Comparison of ENCODE assay signal across 34 cellular contexts in genomic region chr1:46461809-46462448, GRCh38. TPM values are rescaled to one million over a fixed set of nuclear protein-coding genes. Genes with fewer than 3 reads are reported as not detected.
A peak's percentile ranks its signal among the peaks of the same experiment; 100 is the strongest.
DNase-seq lines count a peak whose midpoint lies in the region; ATAC-seq and TF ChIP-seq lines count a peak whose summit lies in the region.
"Had no signal": no experiment of that assay in that cellular context is flagged by ENCODE, and none has a peak within 500 bp of the region (broad histone marks: within the 10 kb centered on the region; RNA-seq: fewer than 3 reads in every experiment).

No MANE protein-coding gene starts in this region.

- H3K27ac ChIP-seq in mammary epithelial cell (ENCODE audit: insufficient read depth, low read depth, low read length) = no peak overlapping the region
- H3K27ac ChIP-seq in breast epithelium = no peak overlapping the region
- H3K27ac ChIP-seq in RWPE2 (ENCODE audit: poor library complexity, severe bottlenecking) = no peak overlapping the region
- H3K27ac ChIP-seq in PC-9 = no peak overlapping the region
- H3K27ac ChIP-seq: esophagus squamous epithelium, Peyer's patch, SJCRH30, skin epidermis, thoracic aorta, uterus had no signal

- peaks cover 20% of the 10 kb centered on the region for H3K27me3 Mint-ChIP-seq in endothelial cell (ENCODE audit: unreplicated experiment)

- no peak overlapping the region for H3K4me2 ChIP-seq in mammary epithelial cell (ENCODE audit: insufficient read depth, low read depth, low read length)
- no peak overlapping the region for H3K4me2 ChIP-seq in PC-9

- no peaks in the 10 kb centered on the region; the same call in 1 of the 2 replicates for H3F3A ChIP-seq in PC-9 (ENCODE audit: insufficient read depth, low read depth)

- BruUV-seq in mammary epithelial cell (replicated peaks; lab: Mats Ljungman, UMichigan) = no TSS peak
- no TSS peak for BruUV-seq in PC-9 (replicated peaks; lab: Mats Ljungman, UMichigan)

- H3K4me1 ChIP-seq in mammary epithelial cell (ENCODE audit: insufficient read depth, low read length) (peaks cover 10% of the 10 kb centered on the region), breast epithelium (peaks cover 0 to 2% of the 10 kb centered on the region in 2 donors), RWPE2 (ENCODE audit: insufficient read depth, poor library complexity, severe bottlenecking) (no peaks in the 10 kb centered on the region), PC-9 (replicated peaks; ENCODE audit: insufficient read depth) (no peaks in the 10 kb centered on the region)
- H3K4me1 ChIP-seq: uterus had no signal

- in situ Hi-C loops in mammary epithelial cell (cut with MboI; ENCODE audit: low sequenced_read_pairs in 2 of 2) = no loop called here

- H3K4me3 ChIP-seq in mammary epithelial cell (replicated peaks in 1 of 3; ENCODE audit: insufficient read depth in 1 of 3, low read depth in 2 of 3, low read length in 3 of 3) (no peak overlapping the region), breast epithelium (no peak overlapping the region), RWPE2 (ENCODE audit: severe bottlenecking) (no peak overlapping the region), retinal pigment epithelial cell (ENCODE audit: low read length) (no peak overlapping the region), PC-9 (no peak overlapping the region)
- H3K4me3 ChIP-seq: esophagus squamous epithelium, GM12878, Peyer's patch, SJCRH30, skin epidermis, thoracic aorta, uterus had no signal

- H3K36me3 ChIP-seq in mammary epithelial cell (ENCODE audit: insufficient read depth, low read length) (no peaks in the 10 kb centered on the region), breast epithelium (no peaks in the 10 kb centered on the region), RWPE2 (ENCODE audit: low read depth) (no peaks in the 10 kb centered on the region), PC-9 (ENCODE audit: low read depth) (no peaks in the 10 kb centered on the region)
- H3K36me3 ChIP-seq: esophagus squamous epithelium, Peyer's patch, SJCRH30, thoracic aorta, uterus had no signal

- POLR2A ChIA-PET in PC-9 (lab: Charles Lee; ENCODE audit: unreplicated experiment) = interaction anchor here (0.7 kb wide), 1 partner anchor 11 kb away, joined by 4 read pairs; no protein-coding TSS in a partner anchor

- H3K27me3 ChIP-seq in mammary epithelial cell (ENCODE audit: insufficient read depth, low read length) = peaks cover 13% of the 10 kb centered on the region
- peaks cover 0 to 4% of the 10 kb centered on the region in 2 donors for H3K27me3 ChIP-seq in breast epithelium
- H3K27me3 ChIP-seq in RWPE2 (ENCODE audit: insufficient read depth, poor library complexity, severe bottlenecking) = peaks cover 9% of the 10 kb centered on the region
- H3K27me3 ChIP-seq in PC-9 (ENCODE audit: insufficient read depth, low read depth) = peaks cover 67% of the 10 kb centered on the region
- H3K27me3 ChIP-seq: uterus had no signal

- no peaks in the 10 kb centered on the region for H3K9me3 ChIP-seq in mammary epithelial cell (replicated peaks; ENCODE audit: insufficient read depth, low read length)
- H3K9me3 ChIP-seq in breast epithelium = no peaks in the 10 kb centered on the region
- H3K9me3 ChIP-seq in RWPE2 (ENCODE audit: severe bottlenecking) = no peaks in the 10 kb centered on the region
- H3K9me3 ChIP-seq in PC-9 (ENCODE audit: insufficient read depth, low read depth) = no peaks in the 10 kb centered on the region
- H3K9me3 ChIP-seq: esophagus squamous epithelium, Peyer's patch, SJCRH30, thoracic aorta, uterus had no signal

- intact Hi-C loops in mammary epithelial cell (cut with micrococcal nuclease) = no loop called here
- intact Hi-C loops in breast epithelium (cut with DNase I; ENCODE audit: low total_unique reads) = loop anchor here (5.0 kb wide), 1 partner anchor 315 kb away; no protein-coding TSS in a partner anchor
- intact Hi-C loops in PC-9 (cut with micrococcal nuclease; ENCODE audit: unreplicated experiment) = no loop called here

- TF ChIP-seq CTCF in mammary epithelial cell (conservative IDR thresholded peaks at IDR 0.05 in 1 of 2, IDR thresholded peaks at IDR 0.05 in 1 of 2; ENCODE audit: extremely low read depth in 1 of 2, insufficient read depth in 1 of 2, low read depth in 1 of 2, low read length in 2 of 2) (no peak), breast epithelium (IDR thresholded peaks at IDR 0.05) (no peak), RWPE2 (IDR thresholded peaks at IDR 0.05; ENCODE audit: poor library complexity, severe bottlenecking) (no peak), endothelial cell (IDR thresholded peaks at IDR 0.05; ENCODE audit: unreplicated experiment) (no peak), retinal pigment epithelial cell (conservative IDR thresholded peaks at IDR 0.05; ENCODE audit: low read depth, low read length) (no peak), PC-9 (conservative IDR thresholded peaks at IDR 0.05) (no peak)

- no peak overlapping the region for H3K9ac ChIP-seq in mammary epithelial cell (ENCODE audit: insufficient read depth, low read length)

- WGBS in mammary epithelial cell (ENCODE audit: low coverage, missing lambda C conversion rate) = 41% methylated on average over 5 of the region's 5 CpGs

- no peaks in the 10 kb centered on the region for H3K9me3 Mint-ChIP-seq in endothelial cell (ENCODE audit: unreplicated experiment)
- H3K9me3 Mint-ChIP-seq: CD4-positive, alpha-beta memory T cell; dendritic cell treated with granulocyte-macrophage colony-stimulating factor and Interleukin-4, amounts not matched to agents 40 ng/mL and 50 ng/mL, for 4 days; naive thymus-derived CD4-positive, alpha-beta T cell had no signal

- H2AFZ ChIP-seq in mammary epithelial cell (ENCODE audit: low read depth, low read length) (no peak overlapping the region), PC-9 (no peak overlapping the region)

- CTCF ChIA-PET in mammary epithelial cell (lab: Charles Lee; ENCODE audit: low non-redundant PET) (no interaction called here), PC-9 (lab: Charles Lee) (no interaction called here)

- H4K20me1 ChIP-seq in mammary epithelial cell (ENCODE audit: insufficient read depth, low read length) = no peaks in the 10 kb centered on the region
- H4K20me1 ChIP-seq in PC-9 (ENCODE audit: insufficient read depth) = no peaks in the 10 kb centered on the region

- 0 out of 3 replicates have a peak, but pooled peaks have one; percentile 15 for ATAC-seq in RWPE2 (ENCODE audit: low read depth)
- ATAC-seq: GM12878; naive thymus-derived CD4-positive, alpha-beta T cell; stimulated activated naive CD8-positive, alpha-beta T cell treated with anti-CD3 and anti-CD28 coated beads, Interleukin-15, Interleukin-2, amounts not matched to agents 100 U/mL and 50 U/mL, for 24 hours had no signal

- no peaks in the 10 kb centered on the region for H3K9me2 ChIP-seq in PC-9 (ENCODE audit: insufficient read depth)

- DNase-seq in mammary epithelial cell (peak; percentile 35), breast epithelium (ENCODE audit: low spot score in 2 of 2) (no peak), RWPE2 (ENCODE audit: low spot score) (no peak), endothelial cell (ENCODE audit: low spot score) (no peak), retinal pigment epithelial cell (ENCODE audit: low read depth) (peak; percentile 31), PC-9 (no peak), epidermal melanocyte (ENCODE audit: insufficient read length, low spot score) (no peak), HK-2 (ENCODE audit: unreplicated experiment) (no peak)
- DNase-seq: 8988T; activated CD4-positive, alpha-beta T cell treated with anti-CD3 and anti-CD28 coated beads, Interleukin-2, amount 50 U/mL, for 4 hours; activated CD4-positive, CD25-positive, alpha-beta regulatory T cell; activated T-cell treated with anti-CD3 and anti-CD28 coated beads, Interleukin-2, amount 50 U/mL, for 48 hours; AML-193; CD4-positive, alpha-beta memory T cell; central memory CD4-positive, alpha-beta T cell; esophagus squamous epithelium; Kasumi-1; naive thymus-derived CD4-positive, alpha-beta T cell; NCI-H1417 treated with DMSO at 0.1 percent for 48 hours; NCI-H2029 treated with DMSO at 0.1 percent for 48 hours; NCI-H226; NCI-H526 treated with DMSO at 0.1 percent for 48 hours; occipital lobe; Peyer's patch; SJCRH30; stimulated activated naive CD8-positive, alpha-beta T cell treated with anti-CD3 and anti-CD28 coated beads, Interleukin-15, Interleukin-2, amounts not matched to agents 100 U/mL and 50 U/mL, for 24 hours; T-helper 1 cell; uterus had no signal

- H3K79me2 ChIP-seq in mammary epithelial cell (ENCODE audit: insufficient read depth, low read length) (no peaks in the 10 kb centered on the region), PC-9 (ENCODE audit: low read depth) (no peaks in the 10 kb centered on the region)

- peaks cover 22% of the 10 kb centered on the region for H3K4me1 Mint-ChIP-seq in endothelial cell (ENCODE audit: unreplicated experiment)

- dilution Hi-C loops in mammary epithelial cell (cut with HindIII; ENCODE audit: low sequenced_read_pairs) = no loop called here

- TF ChIP-seq POLR2A in breast epithelium (IDR thresholded peaks at IDR 0.05) = no peak

- H3K27ac Mint-ChIP-seq in endothelial cell (ENCODE audit: unreplicated experiment) = no peak overlapping the region
- H3K27ac Mint-ChIP-seq: CD4-positive, alpha-beta memory T cell; dendritic cell treated with granulocyte-macrophage colony-stimulating factor and Interleukin-4, amounts not matched to agents 40 ng/mL and 50 ng/mL, for 4 days; naive thymus-derived CD4-positive, alpha-beta T cell had no signal

- peak overlapping the region; percentile 39 for H3K4me3 Mint-ChIP-seq in endothelial cell (ENCODE audit: unreplicated experiment)
- H3K4me3 Mint-ChIP-seq: CD4-positive, alpha-beta memory T cell; dendritic cell treated with granulocyte-macrophage colony-stimulating factor and Interleukin-4, amounts not matched to agents 40 ng/mL and 50 ng/mL, for 4 days; naive thymus-derived CD4-positive, alpha-beta T cell had no signal

- peaks cover 3% of the 10 kb centered on the region for H3K36me3 Mint-ChIP-seq in endothelial cell (ENCODE audit: low read depth, unreplicated experiment)
- H3K36me3 Mint-ChIP-seq: CD4-positive, alpha-beta memory T cell had no signal

RNA-seq across cellular contexts. Expression of gene DMBX1, which starts 27.7 kb away (rescaled TPM):
- total RNA-seq in mammary epithelial cell = not detected
- polyA plus RNA-seq in mammary epithelial cell = not detected
- polyA minus RNA-seq in mammary epithelial cell = not detected
- total RNA-seq in breast epithelium = not detected
- total RNA-seq in endothelial cell (ENCODE audit: unreplicated experiment) = not detected
- total RNA-seq in PC-9 (2021) = 0.79 and 1.0 TPM in 2 replicates
- total RNA-seq: CD4-positive, alpha-beta memory T cell; esophagus squamous epithelium; frontal cortex; GM12878; naive thymus-derived CD4-positive, alpha-beta T cell; occipital lobe; Peyer's patch; pulmonary artery endothelial cell; SJCRH30; thoracic aorta had no signal
- polyA plus RNA-seq: CD4-positive, alpha-beta memory T cell; naive thymus-derived CD4-positive, alpha-beta T cell had no signal

Comparison
In these comparisons a context has a peak if more than half of its experiments do, and no peak if none do; other contexts are left out.
1. DNase-seq: peak in mammary epithelial cell (single experiment) and retinal pigment epithelial cell (single experiment); none in breast epithelium (0 of 2), RWPE2 (single experiment), endothelial cell (single experiment), PC-9 (0 of 2), epidermal melanocyte (single experiment) and HK-2 (single experiment).